ENCODE assay signal across 1 cellular context in the genomic region with DNA sequence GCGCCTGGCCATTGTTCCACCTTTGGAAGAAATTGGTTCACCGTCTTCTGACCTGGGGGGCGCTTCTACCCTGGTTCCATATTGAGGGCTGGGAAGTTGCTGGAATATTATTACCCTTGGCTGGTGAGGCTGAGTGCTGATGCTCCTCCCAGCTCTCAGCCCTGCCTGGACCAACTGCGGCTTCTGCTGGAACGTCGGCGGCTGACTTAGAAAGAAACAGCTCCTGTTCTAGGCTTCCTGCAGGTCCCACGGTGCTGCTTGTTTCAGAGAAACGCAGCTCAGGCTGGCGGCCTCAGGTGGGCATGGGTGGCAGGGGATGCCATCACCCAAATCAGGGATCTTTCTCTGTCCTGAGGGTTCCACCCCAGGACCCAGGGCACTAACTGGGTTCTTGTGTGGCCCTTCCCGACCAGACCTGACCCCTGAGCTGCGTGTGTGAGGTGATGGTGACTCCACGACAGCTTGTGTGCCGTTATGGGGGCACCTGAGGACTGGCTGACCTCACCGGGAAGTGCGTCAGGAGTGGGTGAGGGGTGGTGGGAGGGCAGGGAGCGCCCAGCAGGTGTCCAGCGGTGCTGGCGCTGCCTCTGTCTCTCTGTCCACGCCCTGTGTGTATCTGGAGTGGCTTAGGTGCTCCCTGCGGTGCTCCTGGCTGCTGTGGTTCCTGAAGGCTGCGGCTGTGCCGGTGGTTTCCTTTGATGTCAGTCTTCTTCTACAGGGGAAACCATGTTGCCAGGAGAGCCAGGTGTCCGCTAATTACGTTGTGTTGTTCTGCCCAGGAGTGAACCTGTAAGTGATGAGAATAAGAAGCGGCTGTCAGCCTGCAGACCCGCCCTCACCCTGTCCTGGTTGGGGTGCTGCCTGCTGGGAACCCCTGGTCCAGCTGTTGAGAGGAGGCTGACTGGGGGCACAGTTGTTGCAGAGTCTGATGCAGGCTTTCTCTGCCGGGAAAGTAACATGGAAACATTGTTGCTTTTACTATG.
TF ChIP-seq lines count a peak whose summit lies in the region.

No MANE protein-coding gene starts in this region.

TF ChIP-seq in K562, 482 proteins besides CTCF, POLR2A, EP300 and RAD21:
- TF ChIP-seq ZNF263 (CRISPR knock-in tag; IDR thresholded peaks at IDR 0.05; ENCODE audit: borderline replicate concordance) = peak; percentile 76; the same call in 1 of the 2 replicates
- no peak for TF ChIP-seq NELFE (IDR thresholded peaks at IDR 0.05; ENCODE audit: insufficient read depth, insufficient read length)
- TF ChIP-seq RBFOX2 (IDR thresholded peaks at IDR 0.05; ENCODE audit: low read depth, low read length) = peak; percentile 34; the same call in 1 of the 2 replicates
TF ChIP-seq in K562: peak in this region for 2.
